Comparison of ENCODE assay signal across 20 cellular contexts in genomic region chr12:124086299-124086898, GRCh38.
DNase-seq lines count a peak whose midpoint lies in the region; ATAC-seq, FAIRE-seq and TF ChIP-seq lines count a peak whose summit lies in the region.
"Had no signal": no experiment of that assay in that cellular context is flagged by ENCODE, and none has a peak within 500 bp of the region (broad histone marks: within the 10 kb centered on the region; RNA-seq: fewer than 3 reads in every experiment).

No MANE protein-coding gene starts in this region.

- H3K4me2 ChIP-seq in HepG2 (ENCODE audit: low read depth, low read length) (no peak overlapping the region), osteoblast (ENCODE audit: insufficient read depth, low read length) (no peak overlapping the region)

- H3K27me3 ChIP-seq in HepG2 (ENCODE audit: control insufficient read depth in 1 of 2, insufficient read depth in 2 of 2, low read length in 2 of 2) (peaks cover 0 to 6% of the 10 kb centered on the region in 2 experiments; a peak in 2 of 5 replicates), right lobe of liver (no peaks in the 10 kb centered on the region), osteoblast (ENCODE audit: insufficient read depth, low read length) (no peaks in the 10 kb centered on the region)
- no peaks in the 10 kb centered on the region for H3K27me3 ChIP-seq in CD8-positive, alpha-beta T cell (ENCODE audit: insufficient read depth, low read length)
- H3K27me3 ChIP-seq: BLaER1 had no signal

- no peak overlapping the region for H2AFZ ChIP-seq in HepG2 (ENCODE audit: low read length)
- no peak overlapping the region for H2AFZ ChIP-seq in osteoblast (ENCODE audit: low read length)
- H2AFZ ChIP-seq: GM23248 had no signal

- H3K9ac ChIP-seq in HepG2 (ENCODE audit: insufficient read depth, low read depth, low read length) = no peak overlapping the region
- H3K9ac ChIP-seq: BLaER1, GM23248 had no signal

- H3K79me2 ChIP-seq in HepG2 (ENCODE audit: insufficient read depth, low read length) = no peaks in the 10 kb centered on the region
- no peaks in the 10 kb centered on the region for H3K79me2 ChIP-seq in osteoblast (ENCODE audit: insufficient read depth, low read length)

- POLR2A ChIA-PET in HepG2 (lab: Yijun Ruan, JAX) = no interaction called here
- POLR2A ChIA-PET in CD8-positive, alpha-beta T cell (lab: Charles Lee) = no interaction called here

- TF ChIP-seq CTCF in HepG2 (CRISPR knock-in tag; IDR thresholded peaks at IDR 0.05) (no peak), right lobe of liver (IDR thresholded peaks at IDR 0.05) (no peak), nephron (IDR thresholded peaks at IDR 0.05; ENCODE audit: unreplicated experiment in 3 of 3) (no peak), osteoblast (IDR thresholded peaks at IDR 0.05; ENCODE audit: extremely low read depth, low read depth, low read length) (no peak)
- TF ChIP-seq CTCF in CD8-positive, alpha-beta T cell (IDR thresholded peaks at IDR 0.05) = no peak

- 64% methylated on average over 6 of the region's 7 CpGs for WGBS in HepG2 (ENCODE audit: low lambda C conversion rate)
- no CpG with 5 or more reads among the region's 7 CpGs for WGBS in right lobe of liver (ENCODE audit: insufficient coverage, low coverage, low lambda C conversion rate, missing lambda C conversion rate)

- CTCF ChIA-PET in HepG2 (lab: Yijun Ruan, JAX; ENCODE audit: low intra/inter-chr PET ratio, low total read pairs) = no interaction called here
- CTCF ChIA-PET in CD8-positive, alpha-beta T cell (lab: Charles Lee) = no interaction called here

- peaks cover 19% of the 10 kb centered on the region; the same call in 1 of the 2 replicates for H3K4me1 ChIP-seq in HepG2 (ENCODE audit: insufficient read depth, low read length)
- no peaks in the 10 kb centered on the region for H3K4me1 ChIP-seq in right lobe of liver
- H3K4me1 ChIP-seq in osteoblast (ENCODE audit: insufficient read depth, low read length) = no peaks in the 10 kb centered on the region
- no peaks in the 10 kb centered on the region for H3K4me1 ChIP-seq in CD8-positive, alpha-beta T cell (ENCODE audit: insufficient read depth, low read length)

- no peak for FAIRE-seq in HepG2 (lab: Jason Lieb, UNC)
- FAIRE-seq: GM12878, H54 had no signal

- H3K9me3 ChIP-seq in HepG2 (ENCODE audit: low read length) (no peaks in the 10 kb centered on the region), right lobe of liver (no peaks in the 10 kb centered on the region), osteoblast (ENCODE audit: low read depth, low read length) (no peaks in the 10 kb centered on the region)
- H3K9me3 ChIP-seq in CD8-positive, alpha-beta T cell (ENCODE audit: low read length) = no peaks in the 10 kb centered on the region

- H3K27me3 Mint-ChIP-seq in nephron (ENCODE audit: low read depth) (no peaks in the 10 kb centered on the region), immature natural killer cell (ENCODE audit: low read depth in 3 of 3) (peaks cover 2 to 7% (median 2%) of the 10 kb centered on the region in 3 donors)
- no peaks in the 10 kb centered on the region for H3K27me3 Mint-ChIP-seq in CD8-positive, alpha-beta T cell (ENCODE audit: low read depth)

- H3K36me3 Mint-ChIP-seq in nephron (ENCODE audit: low read depth) = no peaks in the 10 kb centered on the region
- H3K36me3 Mint-ChIP-seq in CD8-positive, alpha-beta T cell = no peaks in the 10 kb centered on the region
- peaks cover 0 to 4% (median 0%) of the 10 kb centered on the region in 3 donors for H3K36me3 Mint-ChIP-seq in immature natural killer cell
- H3K36me3 Mint-ChIP-seq: CD14-positive monocyte; CD4-positive, alpha-beta memory T cell had no signal

- H3K9me3 Mint-ChIP-seq in nephron = no peaks in the 10 kb centered on the region
- H3K9me3 Mint-ChIP-seq in CD8-positive, alpha-beta T cell = no peaks in the 10 kb centered on the region
- H3K9me3 Mint-ChIP-seq in immature natural killer cell = no peaks in the 10 kb centered on the region

- H3K4me3 Mint-ChIP-seq in nephron (no peak overlapping the region), immature natural killer cell (no peak overlapping the region)
- H3K4me3 Mint-ChIP-seq in CD8-positive, alpha-beta T cell = no peak overlapping the region
- H3K4me3 Mint-ChIP-seq: CD14-positive monocyte; CD4-positive, alpha-beta memory T cell had no signal

- no peak for ATAC-seq in HepG2
- no peak for ATAC-seq in right lobe of liver
- no peak for ATAC-seq in CD8-positive, alpha-beta T cell
- ATAC-seq in GM21381 (IDR thresholded peaks at IDR 0.05; ENCODE audit: unreplicated experiment) = no peak
- ATAC-seq: GM12878 had no signal

- no peak for TF ChIP-seq POLR2A in HepG2 (IDR thresholded peaks at IDR 0.05; ENCODE audit: insufficient read depth in 1 of 2, low read depth in 2 of 2, low read length in 2 of 2)
- TF ChIP-seq POLR2A in right lobe of liver (IDR thresholded peaks at IDR 0.05) = no peak

- DNase-seq in HepG2 (ENCODE audit: low spot score) (no peak), right lobe of liver (no peak), osteoblast (ENCODE audit: insufficient read length, low spot score, missing footprints) (peak; percentile 78), immature natural killer cell (no peak)
- DNase-seq in CD8-positive, alpha-beta T cell = no peak
- DNase-seq: Calu3; CD4-positive, alpha-beta memory T cell; DMS79 treated with DMSO at 0.1 percent for 48 hours; GF-D8; GM23248; HCEC 1CT; IMR-90 had no signal

- no peak overlapping the region for H3K27ac ChIP-seq in HepG2 (ENCODE audit: extremely low read length, insufficient read depth, low read length)
- H3K27ac ChIP-seq in right lobe of liver = no peak overlapping the region
- H3K27ac ChIP-seq in osteoblast (ENCODE audit: low read depth, low read length) = no peak overlapping the region
- H3K27ac ChIP-seq in CD8-positive, alpha-beta T cell (ENCODE audit: low read depth, low read length) = no peak overlapping the region
- H3K27ac ChIP-seq: 22Rv1, BLaER1, GM23248, HL-60 had no signal

- no peaks in the 10 kb centered on the region for H3K36me3 ChIP-seq in HepG2 (replicated peaks in 1 of 2; ENCODE audit: control insufficient read depth in 1 of 2, insufficient read depth in 2 of 2, low read length in 2 of 2)
- no peaks in the 10 kb centered on the region for H3K36me3 ChIP-seq in right lobe of liver
- H3K36me3 ChIP-seq in osteoblast (ENCODE audit: insufficient read depth, low read length) = no peaks in the 10 kb centered on the region
- no peaks in the 10 kb centered on the region for H3K36me3 ChIP-seq in CD8-positive, alpha-beta T cell (ENCODE audit: insufficient read depth, low read length)
- H3K36me3 ChIP-seq: BLaER1 had no signal

- TF ChIP-seq RAD21 in HepG2 (CRISPR knock-in tag; IDR thresholded peaks at IDR 0.05) = no peak

- no TSS peak for BruUV-seq in HepG2 (replicated peaks; lab: Mats Ljungman, UMichigan)

- TF ChIP-seq EP300 in HepG2 (IDR thresholded peaks at IDR 0.05; ENCODE audit: low read depth in 2 of 2, low read length in 2 of 2) (no peak), HepG2 (CRISPR knock-in tag; IDR thresholded peaks at IDR 0.05; ENCODE audit: borderline replicate concordance) (no peak)

- in situ Hi-C loops in HepG2 (cut with HindIII; ENCODE audit: extremely low pct_ligation_motif_present, low pct_unique_long_range_greater_than_20kb) = no loop called here

- peaks cover 20% of the 10 kb centered on the region for H3K4me1 Mint-ChIP-seq in nephron
- no peaks in the 10 kb centered on the region for H3K4me1 Mint-ChIP-seq in CD8-positive, alpha-beta T cell (ENCODE audit: low read depth)
- peaks cover 2 to 13% of the 10 kb centered on the region in 2 donors for H3K4me1 Mint-ChIP-seq in immature natural killer cell
- H3K4me1 Mint-ChIP-seq: CD14-positive monocyte; CD4-positive, alpha-beta memory T cell had no signal

- H4K20me1 ChIP-seq in HepG2 (ENCODE audit: insufficient read depth, low read length) (no peaks in the 10 kb centered on the region), osteoblast (ENCODE audit: insufficient read depth, low read length) (no peaks in the 10 kb centered on the region)
- H4K20me1 ChIP-seq: BLaER1 had no signal

- H3K27ac Mint-ChIP-seq in nephron (peak overlapping the region in 2 of 3 experiments; percentile 31 to 43), immature natural killer cell (no peak overlapping the region)
- no peak overlapping the region for H3K27ac Mint-ChIP-seq in CD8-positive, alpha-beta T cell
- H3K27ac Mint-ChIP-seq: CD4-positive, alpha-beta memory T cell had no signal

- H3K4me3 ChIP-seq in HepG2 (replicated peaks in 1 of 3; ENCODE audit: insufficient read depth in 1 of 3, low read depth in 2 of 3, low read length in 3 of 3) (no peak overlapping the region), right lobe of liver (no peak overlapping the region), osteoblast (ENCODE audit: insufficient read depth, low read length) (no peak overlapping the region)
- no peak overlapping the region for H3K4me3 ChIP-seq in CD8-positive, alpha-beta T cell (ENCODE audit: low read depth, low read length)
- H3K4me3 ChIP-seq: BLaER1, GM12878, GM23248 had no signal

- intact Hi-C loops in HepG2 (cut with micrococcal nuclease; ENCODE audit: unreplicated experiment) = no loop called here
- intact Hi-C loops in right lobe of liver (cut with DNase I) = no loop called here
- intact Hi-C loops in CD8-positive, alpha-beta T cell (cut with DNase I, micrococcal nuclease) = no loop called here

TF ChIP-seq in HepG2, 621 proteins besides CTCF, POLR2A, EP300 and RAD21:
- TF ChIP-seq ZFYVE20 (CRISPR knock-in tag; IDR thresholded peaks at IDR 0.05; ENCODE audit: borderline replicate concordance, low read depth) (no peak), DRAP1 (CRISPR knock-in tag; IDR thresholded peaks at IDR 0.05) (no peak), ZNF543 (CRISPR knock-in tag; IDR thresholded peaks at IDR 0.05) (peak; percentile 98), CREBL2 (CRISPR knock-in tag; IDR thresholded peaks at IDR 0.05; ENCODE audit: borderline replicate concordance) (no peak), KLF6 (CRISPR knock-in tag; IDR thresholded peaks at IDR 0.05) (no peak)

Comparison
In these comparisons a context has a peak if more than half of its experiments do, and no peak if none do; other contexts are left out.
1. H3K27ac Mint-ChIP-seq: peak in nephron (2 of 3); none in CD8-positive, alpha-beta T cell (single experiment) and immature natural killer cell (0 of 6).